ENCODE assay signal across 15 cellular contexts in the genomic region with DNA sequence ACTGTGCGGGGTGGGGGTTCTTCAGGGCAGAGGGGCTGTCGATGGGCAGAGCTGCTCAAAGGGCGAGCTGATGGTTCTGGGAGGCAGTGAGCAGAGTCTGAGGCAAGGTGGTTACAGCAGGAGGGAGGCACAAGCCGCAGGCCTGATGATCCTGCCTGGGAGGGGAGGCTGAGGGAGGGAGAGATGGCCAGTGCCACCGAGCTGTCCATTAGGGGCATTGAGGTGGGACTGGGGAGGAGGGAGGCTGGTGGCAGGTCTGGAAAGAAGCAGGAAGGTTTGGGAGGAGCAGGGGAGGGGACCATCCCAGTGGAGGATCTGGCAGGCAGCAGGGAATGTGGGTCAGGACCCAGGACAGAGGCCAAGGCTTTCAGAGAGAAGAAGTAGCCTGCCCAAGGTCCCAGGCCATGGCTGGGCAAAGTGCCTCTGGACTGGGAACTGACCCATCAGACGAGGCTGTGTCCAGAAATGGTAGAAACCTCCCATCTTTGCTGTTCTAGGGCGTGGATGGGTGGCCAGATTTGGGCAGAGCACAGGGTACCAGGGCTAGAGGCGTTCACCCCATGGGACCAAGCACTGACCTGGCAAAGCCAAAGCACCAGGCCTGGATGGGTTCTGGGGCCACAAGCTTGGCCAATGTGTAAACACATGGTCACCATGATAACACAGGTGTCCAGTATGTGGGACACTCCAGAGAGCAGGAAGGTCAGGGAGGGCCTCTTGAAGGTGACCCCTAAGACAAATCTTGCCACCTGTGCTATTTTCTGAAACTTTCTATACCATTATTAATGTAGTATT. TPM values are rescaled to one million over a fixed set of nuclear protein-coding genes. Genes with fewer than 3 reads are reported as not detected.
A peak's percentile ranks its signal among the peaks of the same experiment; 100 is the strongest.
DNase-seq lines count a peak whose midpoint lies in the region; ATAC-seq and TF ChIP-seq lines count a peak whose summit lies in the region.
"Had no signal": no experiment of that assay in that cellular context is flagged by ENCODE, and none has a peak within 500 bp of the region (broad histone marks: within the 10 kb centered on the region; RNA-seq: fewer than 3 reads in every experiment).

No MANE protein-coding gene starts in this region.

- no peak for ATAC-seq in left cardiac atrium
- no peak for ATAC-seq in Right ventricle myocardium superior (ENCODE audit: poor library complexity)
- ATAC-seq in GM18867 (IDR thresholded peaks at IDR 0.05; ENCODE audit: unreplicated experiment), result no peak

- no peak overlapping the region for H3K4me3 Mint-ChIP-seq in Calu3 (ENCODE audit: low read depth, unreplicated experiment)
- H3K4me3 Mint-ChIP-seq in activated naive CD4-positive, alpha-beta T cell treated with anti-CD3 and anti-CD28 coated beads for 36 hours, result no peak overlapping the region
- H3K4me3 Mint-ChIP-seq: CD4-positive, CD25-positive, alpha-beta regulatory T cell had no signal

- H3K27ac Mint-ChIP-seq in Calu3 (ENCODE audit: unreplicated experiment), result no peak overlapping the region
- no peak overlapping the region for H3K27ac Mint-ChIP-seq in activated naive CD4-positive, alpha-beta T cell treated with anti-CD3 and anti-CD28 coated beads for 36 hours
- H3K27ac Mint-ChIP-seq: CD4-positive, CD25-positive, alpha-beta regulatory T cell had no signal

- no peaks in the 10 kb centered on the region for H3K36me3 Mint-ChIP-seq in Calu3 (ENCODE audit: insufficient read depth, unreplicated experiment)
- H3K36me3 Mint-ChIP-seq in activated naive CD4-positive, alpha-beta T cell treated with anti-CD3 and anti-CD28 coated beads for 36 hours (ENCODE audit: low read depth), result no peaks in the 10 kb centered on the region
- H3K36me3 Mint-ChIP-seq: CD4-positive, CD25-positive, alpha-beta regulatory T cell had no signal

- no peaks in the 10 kb centered on the region for H3K9me3 Mint-ChIP-seq in Calu3 (ENCODE audit: low read depth, unreplicated experiment)
- no peaks in the 10 kb centered on the region for H3K9me3 Mint-ChIP-seq in activated naive CD4-positive, alpha-beta T cell treated with anti-CD3 and anti-CD28 coated beads for 36 hours

- TF ChIP-seq CTCF in Calu3 (IDR thresholded peaks at IDR 0.05; ENCODE audit: unreplicated experiment), result no peak

- CTCF ChIA-PET in Calu3 (lab: Charles Lee), result no interaction called here
- CTCF ChIA-PET in activated naive CD4-positive, alpha-beta T cell treated with anti-CD3 and anti-CD28 coated beads for 36 hours (lab: Charles Lee), result no interaction called here

- H3K27me3 Mint-ChIP-seq in Calu3 (ENCODE audit: unreplicated experiment), result no peaks in the 10 kb centered on the region
- peaks cover 7% of the 10 kb centered on the region for H3K27me3 Mint-ChIP-seq in activated naive CD4-positive, alpha-beta T cell treated with anti-CD3 and anti-CD28 coated beads for 36 hours (ENCODE audit: low read depth)

- intact Hi-C loops in left cardiac atrium (cut with DNase I), result no loop called here
- intact Hi-C loops in Right ventricle myocardium superior (cut with DNase I), result no loop called here
- intact Hi-C loops in posterior vena cava (cut with DNase I), result no loop called here
- intact Hi-C loops in Calu3 (cut with micrococcal nuclease; ENCODE audit: unreplicated experiment), result no loop called here
- intact Hi-C loops in activated naive CD4-positive, alpha-beta T cell treated with anti-CD3 and anti-CD28 coated beads for 36 hours (cut with micrococcal nuclease), result no loop called here

- no TSS peak for BruUV-seq in Calu3 (replicated peaks; lab: Mats Ljungman, UMichigan)

- DNase-seq in left cardiac atrium, result peak; percentile 14
- DNase-seq in Right ventricle myocardium superior, result no peak
- DNase-seq in islet precursor cell, result peak; percentile 58
- peak; percentile 41 for DNase-seq in posterior vena cava (ENCODE audit: low spot score)
- no peak for DNase-seq in H4 (ENCODE audit: low spot score)
- DNase-seq in Calu3, result no peak
- DNase-seq in activated naive CD4-positive, alpha-beta T cell treated with anti-CD3 and anti-CD28 coated beads for 36 hours, result no peak
- DNase-seq: AML-193; CD4-positive, CD25-positive, alpha-beta regulatory T cell; DMS79; NCI-H1092 treated with DMSO at 0.1 percent for 48 hours; NCI-H1694 treated with DMSO at 0.1 percent for 48 hours; NCI-H345; NCI-H526 treated with DMSO at 0.1 percent for 48 hours had no signal

- H3K4me1 Mint-ChIP-seq in Calu3 (ENCODE audit: low read depth, unreplicated experiment), result peaks cover 52% of the 10 kb centered on the region
- no peaks in the 10 kb centered on the region for H3K4me1 Mint-ChIP-seq in activated naive CD4-positive, alpha-beta T cell treated with anti-CD3 and anti-CD28 coated beads for 36 hours (ENCODE audit: low read depth)
- H3K4me1 Mint-ChIP-seq: CD4-positive, CD25-positive, alpha-beta regulatory T cell had no signal

RNA-seq across cellular contexts. Expression of a gene that starts 55.5 kb away (rescaled TPM):
- total RNA-seq in left cardiac atrium (1 to 10 TPM; 3.7 to 3.9 TPM), Right ventricle myocardium superior (8.2 TPM), posterior vena cava (1 to 10 TPM; 5.8 to 9.9 TPM), Calu3 (2022) (not detected in 2 replicates)
- total RNA-seq in H4 (2014; rRNA removed; shearing (Covaris generic)), result 0.31 and 0.66 TPM in 2 replicates
- not detected for total RNA-seq in activated naive CD4-positive, alpha-beta T cell treated with anti-CD3 and anti-CD28 coated beads for 36 hours
- total RNA-seq: CD4-positive, CD25-positive, alpha-beta regulatory T cell had no signal

Comparison
In these comparisons a context has a peak if more than half of its experiments do, and no peak if none do; other contexts are left out.
1. DNase-seq: peak in left cardiac atrium (single experiment), islet precursor cell (single experiment) and posterior vena cava (single experiment); none in Right ventricle myocardium superior (single experiment), H4 (single experiment), Calu3 (single experiment) and activated naive CD4-positive, alpha-beta T cell treated with anti-CD3 and anti-CD28 coated beads for 36 hours (single experiment).